In genomic region chr16:75224281-75224680, GRCh38 we compare ENCODE assay signal across 1 cellular context.
TF ChIP-seq lines count a peak whose summit lies in the region.

No MANE protein-coding gene starts in this region.

TF ChIP-seq in HepG2, 621 proteins besides CTCF, POLR2A, EP300 and RAD21:
- TF ChIP-seq ATM (IDR thresholded peaks at IDR 0.05; ENCODE audit: borderline replicate concordance) (no peak), ZSCAN5A (CRISPR knock-in tag; IDR thresholded peaks at IDR 0.05; ENCODE audit: borderline replicate concordance) (no peak), HNF1B (CRISPR knock-in tag; IDR thresholded peaks at IDR 0.05) (no peak), ZNF724P (CRISPR knock-in tag; IDR thresholded peaks at IDR 0.05; ENCODE audit: borderline replicate concordance) (no peak), TCF12 (IDR thresholded peaks at IDR 0.05) (no peak), TCF12 (CRISPR knock-in tag; IDR thresholded peaks at IDR 0.05) (no peak), BRCA1 (CRISPR knock-in tag; IDR thresholded peaks at IDR 0.05) (no peak), MIXL1 (CRISPR knock-in tag; IDR thresholded peaks at IDR 0.05) (no peak), MTF2 (CRISPR knock-in tag; IDR thresholded peaks at IDR 0.05; ENCODE audit: borderline replicate concordance) (no peak), HES4 (CRISPR knock-in tag; IDR thresholded peaks at IDR 0.05; ENCODE audit: borderline replicate concordance) (no peak), ZNF678 (CRISPR knock-in tag; IDR thresholded peaks at IDR 0.05) (no peak), ZNF20 (CRISPR knock-in tag; IDR thresholded peaks at IDR 0.05) (no peak), ATF7 (IDR thresholded peaks at IDR 0.05) (no peak), ATF7 (CRISPR knock-in tag; IDR thresholded peaks at IDR 0.05) (no peak), STAT6 (CRISPR knock-in tag; IDR thresholded peaks at IDR 0.05; ENCODE audit: borderline replicate concordance) (no peak), ZNF260 (CRISPR knock-in tag; IDR thresholded peaks at IDR 0.05; ENCODE audit: borderline replicate concordance, low read depth) (no peak), PLSCR1 (CRISPR knock-in tag; IDR thresholded peaks at IDR 0.05; ENCODE audit: borderline replicate concordance) (no peak), KLF13 (CRISPR knock-in tag; IDR thresholded peaks at IDR 0.05) (no peak), TGIF2 (CRISPR knock-in tag; IDR thresholded peaks at IDR 0.05) (no peak)
- TF ChIP-seq, protein P1, sequence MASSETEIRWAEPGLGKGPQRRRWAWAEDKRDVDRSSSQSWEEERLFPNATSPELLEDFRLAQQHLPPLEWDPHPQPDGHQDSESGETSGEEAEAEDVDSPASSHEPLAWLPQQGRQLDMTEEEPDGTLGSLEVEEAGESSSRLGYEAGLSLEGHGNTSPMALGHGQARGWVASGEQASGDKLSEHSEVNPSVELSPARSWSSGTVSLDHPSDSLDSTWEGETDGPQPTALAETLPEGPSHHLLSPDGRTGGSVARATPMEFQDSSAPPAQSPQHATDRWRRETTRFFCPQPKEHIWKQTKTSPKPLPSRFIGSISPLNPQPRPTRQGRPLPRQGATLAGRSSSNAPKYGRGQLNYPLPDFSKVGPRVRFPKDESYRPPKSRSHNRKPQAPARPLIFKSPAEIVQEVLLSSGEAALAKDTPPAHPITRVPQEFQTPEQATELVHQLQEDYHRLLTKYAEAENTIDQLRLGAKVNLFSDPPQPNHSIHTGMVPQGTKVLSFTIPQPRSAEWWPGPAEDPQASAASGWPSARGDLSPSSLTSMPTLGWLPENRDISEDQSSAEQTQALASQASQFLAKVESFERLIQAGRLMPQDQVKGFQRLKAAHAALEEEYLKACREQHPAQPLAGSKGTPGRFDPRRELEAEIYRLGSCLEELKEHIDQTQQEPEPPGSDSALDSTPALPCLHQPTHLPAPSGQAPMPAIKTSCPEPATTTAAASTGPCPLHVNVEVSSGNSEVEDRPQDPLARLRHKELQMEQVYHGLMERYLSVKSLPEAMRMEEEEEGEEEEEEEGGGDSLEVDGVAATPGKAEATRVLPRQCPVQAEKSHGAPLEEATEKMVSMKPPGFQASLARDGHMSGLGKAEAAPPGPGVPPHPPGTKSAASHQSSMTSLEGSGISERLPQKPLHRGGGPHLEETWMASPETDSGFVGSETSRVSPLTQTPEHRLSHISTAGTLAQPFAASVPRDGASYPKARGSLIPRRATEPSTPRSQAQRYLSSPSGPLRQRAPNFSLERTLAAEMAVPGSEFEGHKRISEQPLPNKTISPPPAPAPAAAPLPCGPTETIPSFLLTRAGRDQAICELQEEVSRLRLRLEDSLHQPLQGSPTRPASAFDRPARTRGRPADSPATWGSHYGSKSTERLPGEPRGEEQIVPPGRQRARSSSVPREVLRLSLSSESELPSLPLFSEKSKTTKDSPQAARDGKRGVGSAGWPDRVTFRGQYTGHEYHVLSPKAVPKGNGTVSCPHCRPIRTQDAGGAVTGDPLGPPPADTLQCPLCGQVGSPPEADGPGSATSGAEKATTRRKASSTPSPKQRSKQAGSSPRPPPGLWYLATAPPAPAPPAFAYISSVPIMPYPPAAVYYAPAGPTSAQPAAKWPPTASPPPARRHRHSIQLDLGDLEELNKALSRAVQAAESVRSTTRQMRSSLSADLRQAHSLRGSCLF (CRISPR knock-in tag; IDR thresholded peaks at IDR 0.05; ENCODE audit: borderline replicate concordance) = no peak
